In the genomic region with DNA sequence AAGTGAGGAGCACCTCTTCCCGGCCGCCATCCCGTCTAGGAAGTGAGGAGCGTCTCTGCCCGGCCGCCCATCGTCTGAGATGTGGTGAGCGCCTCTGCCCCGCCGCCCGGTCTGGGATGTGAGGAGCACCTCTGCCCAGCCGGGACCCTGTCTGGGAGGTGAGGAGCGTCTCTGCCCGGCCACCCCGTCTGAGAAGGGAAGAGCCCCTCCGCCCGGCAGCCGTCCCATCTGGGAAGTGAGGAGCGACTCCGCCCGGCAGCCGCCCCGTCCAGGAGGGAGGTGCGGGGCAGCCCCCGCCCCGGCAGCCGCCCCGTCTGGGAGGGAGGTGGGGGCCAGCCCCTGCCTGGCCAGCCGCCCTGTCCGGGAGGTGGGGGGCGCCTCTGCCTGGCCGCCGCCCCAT, we compare ENCODE assay signal across 2 cellular contexts. TPM values are rescaled to one million over a fixed set of nuclear protein-coding genes. Genes with fewer than 3 reads are reported as not detected.
DNase-seq lines count a peak whose midpoint lies in the region; ATAC-seq, FAIRE-seq and TF ChIP-seq lines count a peak whose summit lies in the region.
"Not testable (repeated sequence)": the region's sequence is repeated elsewhere in the genome, so short reads cannot be mapped to it uniquely, and the experiment has no call there.

No MANE protein-coding gene starts in this region.

- not testable (repeated sequence) for H3K27ac Mint-ChIP-seq in stimulated activated naive CD8-positive, alpha-beta T cell treated with anti-CD3 and anti-CD28 coated beads, Interleukin-15, amount 100 ng/mL, for 72 hours

- in situ Hi-C loops in K562 (cut with MboI) = not testable (repeated sequence)

- TF ChIP-seq EP300 in K562 (IDR thresholded peaks at IDR 0.05; ENCODE audit: low read length) = not testable (repeated sequence)

- not testable (repeated sequence) for TF ChIP-seq RAD21 in K562 (CRISPR knock-in tag; conservative IDR thresholded peaks at IDR 0.05 in 1 of 2, IDR thresholded peaks at IDR 0.05 in 1 of 2)

- not testable (repeated sequence) for H3K79me2 ChIP-seq in K562 (ENCODE audit: control insufficient read depth, insufficient read depth, low read length)

- H3K27ac ChIP-seq in K562 (ENCODE audit: extremely low read depth, low read depth, low read length) = not testable (repeated sequence)

- H3K4me1 ChIP-seq in K562 (replicated peaks in 1 of 2; ENCODE audit: control insufficient read depth in 2 of 2, insufficient read depth in 2 of 2, low read length in 2 of 2) = not testable (repeated sequence)

- not testable (repeated sequence) for H4K20me1 ChIP-seq in K562 (replicated peaks; ENCODE audit: control insufficient read depth, insufficient read depth, low read length)

- not testable (repeated sequence) for H3K9me1 ChIP-seq in K562 (ENCODE audit: control insufficient read depth, insufficient read depth, low read length)

- TF ChIP-seq POLR2A in K562 (conservative IDR thresholded peaks at IDR 0.05) = not testable (repeated sequence)

- peaks cover 19% of the 10 kb centered on the region for H3K4me1 Mint-ChIP-seq in stimulated activated naive CD8-positive, alpha-beta T cell treated with anti-CD3 and anti-CD28 coated beads, Interleukin-15, amount 100 ng/mL, for 72 hours

- not testable (repeated sequence) for H3K27me3 ChIP-seq in K562 (ENCODE audit: control insufficient read depth in 2 of 2, insufficient read depth in 2 of 2, low read length in 2 of 2)

- H3K9me3 ChIP-seq in K562 (replicated peaks; ENCODE audit: control insufficient read depth, insufficient read depth, low read depth, low read length) = not testable (repeated sequence)

- not testable (repeated sequence) for H3K4me2 ChIP-seq in K562 (ENCODE audit: insufficient read depth, low read length)

- no CpG with 5 or more reads among the region's 33 CpGs for WGBS in K562 (ENCODE audit: insufficient coverage, low coverage, missing lambda C conversion rate)

- H3K36me3 ChIP-seq in K562 (ENCODE audit: control insufficient read depth, insufficient read depth, low read length) = peaks cover 65% of the 10 kb centered on the region

- H3K4me3 Mint-ChIP-seq in stimulated activated naive CD8-positive, alpha-beta T cell treated with anti-CD3 and anti-CD28 coated beads, Interleukin-15, amount 100 ng/mL, for 72 hours = not testable (repeated sequence)

- H3K9ac ChIP-seq in K562 (ENCODE audit: insufficient read depth in 1 of 2, low read depth in 2 of 2, low read length in 2 of 2) = not testable (repeated sequence)

- DNase-seq in K562 (ENCODE audit: extremely low read depth in 1 of 4, low spot score in 3 of 4); stimulated activated naive CD8-positive, alpha-beta T cell treated with anti-CD3 and anti-CD28 coated beads, Interleukin-15, amount 100 ng/mL, for 72 hours: not testable (repeated sequence)

- not testable (repeated sequence) for BruUV-seq in K562 (replicated peaks; lab: Mats Ljungman, UMichigan)

- CTCF ChIA-PET in K562 (lab: Yijun Ruan, JAX; ENCODE audit: low intra/inter-chr PET ratio) = not testable (repeated sequence)

- intact Hi-C loops in K562 (cut with micrococcal nuclease) = not testable (repeated sequence)

- not testable (repeated sequence) for FAIRE-seq in K562 (lab: Jason Lieb, UNC)

- ATAC-seq in K562 = not testable (repeated sequence)
- peak; percentile 43 for ATAC-seq in stimulated activated naive CD8-positive, alpha-beta T cell treated with anti-CD3 and anti-CD28 coated beads, Interleukin-15, amount 100 ng/mL, for 72 hours

- not testable (repeated sequence) for H2AFZ ChIP-seq in K562 (ENCODE audit: low read depth, low read length)

- H3K4me3 ChIP-seq in K562 = not testable (repeated sequence)

- TF ChIP-seq CTCF in K562 (IDR thresholded peaks at IDR 0.05 in 2 of 3, conservative IDR thresholded peaks at IDR 0.05 in 1 of 3; ENCODE audit: insufficient read depth in 2 of 3, low read depth in 1 of 3, low read length in 3 of 3) = not testable (repeated sequence)

- H3K27me3 Mint-ChIP-seq in stimulated activated naive CD8-positive, alpha-beta T cell treated with anti-CD3 and anti-CD28 coated beads, Interleukin-15, amount 100 ng/mL, for 72 hours = not testable (repeated sequence)

- H3K9me3 Mint-ChIP-seq in stimulated activated naive CD8-positive, alpha-beta T cell treated with anti-CD3 and anti-CD28 coated beads, Interleukin-15, amount 100 ng/mL, for 72 hours = not testable (repeated sequence)

- POLR2A ChIA-PET in K562 (lab: Yijun Ruan, JAX) = not testable (repeated sequence)

RNA-seq across cellular contexts. Expression of a gene that starts 13.5 kb away (rescaled TPM):
- total RNA-seq in K562 (2011; cell fraction: chromatin; rRNA removed; ENCODE audit: low replicate concordance) = 36.2 and 47.0 TPM in 2 replicates
- total RNA-seq in K562 (2011; cell fraction: nucleolus; rRNA removed) = 17.5 and 20.7 TPM in 2 replicates
- 15.8 and 16.1 TPM in 2 replicates for total RNA-seq in K562 (2011; cell fraction: nucleoplasm; rRNA removed)
- 76.0 and 97.4 TPM in 2 replicates for total RNA-seq in K562 (2014; rRNA removed)
- 121 and 133 TPM in 2 replicates for total RNA-seq in K562 (2014; rRNA removed; fragmentation: Illumina TruSeq; extraction: Trizol)
- 98.2 and 101 TPM in 2 replicates for total RNA-seq in K562 (2015; rRNA removed; fragmentation: Illumina TruSeq; extraction: Trizol)
- total RNA-seq in K562 (2021) = 81.3 and 92.3 TPM in 2 replicates
- 40.8 and 64.4 TPM in 2 replicates for polyA plus RNA-seq in K562 (2011; rRNA removed)
- polyA plus RNA-seq in K562 (2011; cell fraction: cytosol; rRNA removed) = 15.3 and 19.5 TPM in 2 replicates
- polyA plus RNA-seq in K562 (2011; cell fraction: nucleus; rRNA removed) = 20.1 and 27.2 TPM in 2 replicates
- polyA plus RNA-seq in K562 (2012) = 68.5 and 92.6 TPM in 2 replicates
- polyA plus RNA-seq in K562 (2014; fragmentation: Illumina TruSeq; extraction: Trizol) = 83.1 and 111 TPM in 2 replicates
- polyA plus RNA-seq in K562 (2014; fragmentation: Nextera tagmentation; extraction: Ambion mirVana) = 100 to 1,000 TPM in 1 of 2 experiments, 10 to 100 TPM in 1; 79.0 to 143 TPM
- 93.1 and 103 TPM in 2 replicates for polyA plus RNA-seq in K562 (2014; rRNA removed)
- 54.0 and 69.0 TPM in 2 replicates for polyA minus RNA-seq in K562 (2011; rRNA and poly(A)+ RNA removed)
- polyA minus RNA-seq in K562 (2011; cell fraction: cytosol; rRNA and poly(A)+ RNA removed) = 19.7 and 20.8 TPM in 2 replicates
- 12.4 and 17.1 TPM in 2 replicates for polyA minus RNA-seq in K562 (2011; cell fraction: nucleus; rRNA and poly(A)+ RNA removed)

RNA-seq across cellular contexts. Expression of a gene that starts 39.5 kb away (rescaled TPM):
- 39.7 and 53.2 TPM in 2 replicates for total RNA-seq in K562 (2011; cell fraction: chromatin; rRNA removed; ENCODE audit: low replicate concordance)
- 48.2 and 50.4 TPM in 2 replicates for total RNA-seq in K562 (2011; cell fraction: nucleolus; rRNA removed)
- 64.0 and 71.5 TPM in 2 replicates for total RNA-seq in K562 (2011; cell fraction: nucleoplasm; rRNA removed)
- 362 and 720 TPM in 2 replicates for total RNA-seq in K562 (2014; rRNA removed)
- 459 and 470 TPM in 2 replicates for total RNA-seq in K562 (2014; rRNA removed; fragmentation: Illumina TruSeq; extraction: Trizol)
- total RNA-seq in K562 (2015; rRNA removed; fragmentation: Illumina TruSeq; extraction: Trizol) = 382 and 426 TPM in 2 replicates
- total RNA-seq in K562 (2021) = 251 and 279 TPM in 2 replicates
- 278 and 436 TPM in 2 replicates for polyA plus RNA-seq in K562 (2011; rRNA removed)
- 100 and 194 TPM in 2 replicates for polyA plus RNA-seq in K562 (2011; cell fraction: cytosol; rRNA removed)
- 98.1 and 163 TPM in 2 replicates for polyA plus RNA-seq in K562 (2011; cell fraction: nucleus; rRNA removed)
- polyA plus RNA-seq in K562 (2012) = 167 and 532 TPM in 2 replicates
- polyA plus RNA-seq in K562 (2014; fragmentation: Illumina TruSeq; extraction: Trizol) = 434 and 491 TPM in 2 replicates
- 1,000 to 10,000 TPM; 1,478 to 1,905 TPM for polyA plus RNA-seq in K562 (2014; fragmentation: Nextera tagmentation; extraction: Ambion mirVana)
- 1,067 and 1,341 TPM in 2 replicates for polyA plus RNA-seq in K562 (2014; rRNA removed)
- 146 and 190 TPM in 2 replicates for polyA minus RNA-seq in K562 (2011; rRNA and poly(A)+ RNA removed)
- 15.1 and 31.7 TPM in 2 replicates for polyA minus RNA-seq in K562 (2011; cell fraction: cytosol; rRNA and poly(A)+ RNA removed)
- polyA minus RNA-seq in K562 (2011; cell fraction: nucleus; rRNA and poly(A)+ RNA removed) = 13.7 and 25.1 TPM in 2 replicates

RNA-seq across cellular contexts. Expression of a gene that starts 39.6 kb away (rescaled TPM):
- total RNA-seq in K562 (2011; cell fraction: chromatin; rRNA removed; ENCODE audit: low replicate concordance) = 6.3 and 7.7 TPM in 2 replicates
- total RNA-seq in K562 (2011; cell fraction: nucleolus; rRNA removed) = 5.7 and 5.8 TPM in 2 replicates
- total RNA-seq in K562 (2011; cell fraction: nucleoplasm; rRNA removed) = 6.9 and 10.2 TPM in 2 replicates
- 6.4 and 9.3 TPM in 2 replicates for total RNA-seq in K562 (2014; rRNA removed)
- total RNA-seq in K562 (2014; rRNA removed; fragmentation: Illumina TruSeq; extraction: Trizol) = 10.7 and 13.0 TPM in 2 replicates
- total RNA-seq in K562 (2015; rRNA removed; fragmentation: Illumina TruSeq; extraction: Trizol) = 12.3 and 12.8 TPM in 2 replicates
- total RNA-seq in K562 (2021) = 12.3 and 14.9 TPM in 2 replicates
- 17.4 and 19.4 TPM in 2 replicates for polyA plus RNA-seq in K562 (2011; rRNA removed)
- 10.6 and 13.1 TPM in 2 replicates for polyA plus RNA-seq in K562 (2011; cell fraction: cytosol; rRNA removed)
- 9.0 and 10.6 TPM in 2 replicates for polyA plus RNA-seq in K562 (2011; cell fraction: nucleus; rRNA removed)
- polyA plus RNA-seq in K562 (2012) = 7.4 and 8.9 TPM in 2 replicates
- 13.3 and 14.2 TPM in 2 replicates for polyA plus RNA-seq in K562 (2014; fragmentation: Illumina TruSeq; extraction: Trizol)
- 1 to 10 TPM; 5.3 to 9.1 TPM for polyA plus RNA-seq in K562 (2014; fragmentation: Nextera tagmentation; extraction: Ambion mirVana)
- 10.6 and 11.3 TPM in 2 replicates for polyA plus RNA-seq in K562 (2014; rRNA removed)
- 13.4 and 15.5 TPM in 2 replicates for polyA minus RNA-seq in K562 (2011; rRNA and poly(A)+ RNA removed)
- polyA minus RNA-seq in K562 (2011; cell fraction: cytosol; rRNA and poly(A)+ RNA removed) = 5.5 and 7.3 TPM in 2 replicates
- 3.2 and 4.4 TPM in 2 replicates for polyA minus RNA-seq in K562 (2011; cell fraction: nucleus; rRNA and poly(A)+ RNA removed)

RNA-seq across cellular contexts. Expression of a gene that starts 52.5 kb away (rescaled TPM):
- 17.5 and 26.5 TPM in 2 replicates for total RNA-seq in K562 (2011; cell fraction: chromatin; rRNA removed; ENCODE audit: low replicate concordance)
- total RNA-seq in K562 (2011; cell fraction: nucleolus; rRNA removed) = 14.8 and 18.3 TPM in 2 replicates
- 14.0 and 17.7 TPM in 2 replicates for total RNA-seq in K562 (2011; cell fraction: nucleoplasm; rRNA removed)
- total RNA-seq in K562 (2014; rRNA removed) = 2.8 and 2.9 TPM in 2 replicates
- 3.5 and 4.1 TPM in 2 replicates for total RNA-seq in K562 (2014; rRNA removed; fragmentation: Illumina TruSeq; extraction: Trizol)
- 4.0 and 4.8 TPM in 2 replicates for total RNA-seq in K562 (2015; rRNA removed; fragmentation: Illumina TruSeq; extraction: Trizol)
- 6.4 and 7.1 TPM in 2 replicates for total RNA-seq in K562 (2021)
- polyA plus RNA-seq in K562 (2011; rRNA removed) = 6.9 and 8.8 TPM in 2 replicates
- 12.5 and 14.5 TPM in 2 replicates for polyA plus RNA-seq in K562 (2011; cell fraction: cytosol; rRNA removed)
- 17.3 and 23.9 TPM in 2 replicates for polyA plus RNA-seq in K562 (2011; cell fraction: nucleus; rRNA removed)
- polyA plus RNA-seq in K562 (2012) = 8.0 and 9.5 TPM in 2 replicates
- 8.9 and 9.3 TPM in 2 replicates for polyA plus RNA-seq in K562 (2014; fragmentation: Illumina TruSeq; extraction: Trizol)
- polyA plus RNA-seq in K562 (2014; fragmentation: Nextera tagmentation; extraction: Ambion mirVana) = 1 to 10 TPM; 3.6 to 4.3 TPM
- polyA plus RNA-seq in K562 (2014; rRNA removed) = 4.5 and 8.1 TPM in 2 replicates
- polyA minus RNA-seq in K562 (2011; rRNA and poly(A)+ RNA removed) = 5.0 and 6.9 TPM in 2 replicates
- 7.6 and 7.8 TPM in 2 replicates for polyA minus RNA-seq in K562 (2011; cell fraction: cytosol; rRNA and poly(A)+ RNA removed)
- polyA minus RNA-seq in K562 (2011; cell fraction: nucleus; rRNA and poly(A)+ RNA removed) = 7.7 and 9.2 TPM in 2 replicates
